ENCODE assay signal across 31 cellular contexts in genomic region chr5:4639959-4640358, GRCh38.
DNase-seq lines count a peak whose midpoint lies in the region; TF ChIP-seq lines count a peak whose summit lies in the region.
"Had no signal": no experiment of that assay in that cellular context is flagged by ENCODE, and none has a peak within 500 bp of the region (broad histone marks: within the 10 kb centered on the region; RNA-seq: fewer than 3 reads in every experiment).

No MANE protein-coding gene starts in this region.

- peaks cover 3% of the 10 kb centered on the region for H3K9me3 Mint-ChIP-seq in progenitor cell of endocrine pancreas (ENCODE audit: low read depth)
- H3K9me3 Mint-ChIP-seq: activated naive CD4-positive, alpha-beta T cell treated with anti-CD3 and anti-CD28 coated beads for 36 hours; natural killer cell had no signal

- H3K27ac ChIP-seq in colonic mucosa = no peak overlapping the region
- H3K27ac ChIP-seq: lower lobe of right lung, parathyroid adenoma, right atrium auricular region, SK-N-MC had no signal

- H3K4me3 Mint-ChIP-seq in progenitor cell of endocrine pancreas (ENCODE audit: low read depth) = no peak overlapping the region
- H3K4me3 Mint-ChIP-seq: activated CD4-positive, alpha-beta T cell treated with anti-CD3 and anti-CD28 coated beads for 36 hours; activated CD8-positive, alpha-beta T cell treated with anti-CD3 and anti-CD28 coated beads for 36 hours; activated naive CD4-positive, alpha-beta T cell treated with anti-CD3 and anti-CD28 coated beads for 36 hours; CD14-positive monocyte; dendritic cell treated with granulocyte-macrophage colony-stimulating factor and Interleukin-4, amounts not matched to agents 40 ng/mL and 50 ng/mL, for 4 days; GM23338; HFFc6; natural killer cell; T-helper 2 cell treated with Interferon-gamma antibody and Interleukin-4, amounts not matched to agents 5 μg/mL and 100 μg/mL, for 36 hours had no signal

- DNase-seq in NCI-H146 (lab: John Stamatoyannopoulos, UW) (peak; percentile 56), NCI-H526 treated with DMSO at 0.1 percent for 48 hours (lab: John Stamatoyannopoulos, UW) (peak; percentile 60), kidney epithelial cell (ENCODE audit: low read depth) (peak; percentile 87), progenitor cell of endocrine pancreas (ENCODE audit: low spot score, unreplicated experiment) (no peak), colonic mucosa (no peak), SW 1271 (lab: John Stamatoyannopoulos, UW) (no peak), DMS153 treated with DMSO at 0.1 percent for 48 hours (lab: John Stamatoyannopoulos, UW; ENCODE audit: unreplicated experiment) (no peak), COLO668 (lab: John Stamatoyannopoulos, UW; ENCODE audit: unreplicated experiment) (no peak)
- DNase-seq: activated CD4-positive, alpha-beta T cell treated with anti-CD3 and anti-CD28 coated beads for 36 hours; activated CD8-positive, alpha-beta memory T cell treated with anti-CD3 and anti-CD28 coated beads, Interleukin-2, amount 50 U/mL, for 48 hours; activated CD8-positive, alpha-beta T cell treated with anti-CD3 and anti-CD28 coated beads for 36 hours; activated naive CD4-positive, alpha-beta T cell treated with anti-CD3 and anti-CD28 coated beads for 36 hours; central memory CD4-positive, alpha-beta T cell; HFFc6; kidney; lower lobe of right lung; mucosa of descending colon; natural killer cell; NCI-H1092; NCI-H2029 treated with DMSO at 0.1 percent for 48 hours; NCI-H446 treated with DMSO at 0.1 percent for 48 hours; PC-3; stimulated activated CD4-positive, alpha-beta T cell treated with anti-CD3 and anti-CD28 coated beads, Interleukin-1b, Interleukin-23, amount 100 ng/mL, for 48 hours; stimulated activated naive CD8-positive, alpha-beta T cell treated with anti-CD3 and anti-CD28 coated beads, Interleukin-15, Interleukin-2, amounts not matched to agents 100 U/mL and 50 U/mL, for 24 hours had no signal

- H3K4me3 ChIP-seq in kidney epithelial cell (ENCODE audit: low read depth, low read length) (no peak overlapping the region), colonic mucosa (no peak overlapping the region)
- H3K4me3 ChIP-seq: GM23338, lower lobe of right lung, mucosa of descending colon, right atrium auricular region, SK-N-MC had no signal

- intact Hi-C loops in colonic mucosa (cut with DNase I) = no loop called here

- no peaks in the 10 kb centered on the region for H3K36me3 ChIP-seq in kidney epithelial cell (ENCODE audit: control insufficient read depth, insufficient read depth, low read length)
- no peaks in the 10 kb centered on the region for H3K36me3 ChIP-seq in colonic mucosa
- H3K36me3 ChIP-seq: lower lobe of right lung, right atrium auricular region had no signal

- no peaks in the 10 kb centered on the region for H3K27me3 ChIP-seq in kidney epithelial cell (ENCODE audit: control insufficient read depth, insufficient read depth, low read length)
- H3K27me3 ChIP-seq in colonic mucosa = no peaks in the 10 kb centered on the region
- H3K27me3 ChIP-seq: right atrium auricular region had no signal

- no peaks in the 10 kb centered on the region for H3K9me3 ChIP-seq in colonic mucosa
- H3K9me3 ChIP-seq: lower lobe of right lung, right atrium auricular region had no signal

- peaks cover 5% of the 10 kb centered on the region for H3K27me3 Mint-ChIP-seq in progenitor cell of endocrine pancreas
- H3K27me3 Mint-ChIP-seq: activated CD4-positive, alpha-beta T cell treated with anti-CD3 and anti-CD28 coated beads for 36 hours; activated CD8-positive, alpha-beta T cell treated with anti-CD3 and anti-CD28 coated beads for 36 hours; dendritic cell treated with granulocyte-macrophage colony-stimulating factor and Interleukin-4, amounts not matched to agents 40 ng/mL and 50 ng/mL, for 4 days had no signal

- no peaks in the 10 kb centered on the region for H3K36me3 Mint-ChIP-seq in progenitor cell of endocrine pancreas (ENCODE audit: insufficient read depth)
- H3K36me3 Mint-ChIP-seq: CD14-positive monocyte, natural killer cell had no signal

- H3K4me1 ChIP-seq in colonic mucosa = no peaks in the 10 kb centered on the region
- H3K4me1 ChIP-seq: lower lobe of right lung, parathyroid adenoma, right atrium auricular region had no signal

- TF ChIP-seq CTCF in kidney epithelial cell (IDR thresholded peaks at IDR 0.05; ENCODE audit: insufficient read depth, low read length, poor library complexity, severe bottlenecking) (no peak), progenitor cell of endocrine pancreas (IDR thresholded peaks at IDR 0.05; ENCODE audit: unreplicated experiment) (no peak), colonic mucosa (IDR thresholded peaks at IDR 0.05) (no peak)

- H3K9ac ChIP-seq in colonic mucosa (ENCODE audit: low read depth in 2 of 2, low read length in 2 of 2) = no peak overlapping the region
- H3K9ac ChIP-seq: parathyroid adenoma had no signal

- H3K4me1 Mint-ChIP-seq in progenitor cell of endocrine pancreas (ENCODE audit: low read depth) = peaks cover 6% of the 10 kb centered on the region
- H3K4me1 Mint-ChIP-seq: activated CD4-positive, alpha-beta T cell treated with anti-CD3 and anti-CD28 coated beads for 36 hours; CD14-positive monocyte; natural killer cell had no signal

- peak overlapping the region; percentile 7 for H3K27ac Mint-ChIP-seq in progenitor cell of endocrine pancreas
- H3K27ac Mint-ChIP-seq: activated CD4-positive, alpha-beta T cell treated with anti-CD3 and anti-CD28 coated beads for 36 hours; activated CD8-positive, alpha-beta T cell treated with anti-CD3 and anti-CD28 coated beads for 36 hours; activated naive CD4-positive, alpha-beta T cell treated with anti-CD3 and anti-CD28 coated beads for 36 hours; CD14-positive monocyte; dendritic cell treated with granulocyte-macrophage colony-stimulating factor and Interleukin-4, amounts not matched to agents 40 ng/mL and 50 ng/mL, for 4 days; GM23338; HFFc6; natural killer cell; T-helper 2 cell treated with Interferon-gamma antibody and Interleukin-4, amounts not matched to agents 5 μg/mL and 100 μg/mL, for 36 hours had no signal

Comparison
In these comparisons a context has a peak if more than half of its experiments do, and no peak if none do; other contexts are left out.
1. DNase-seq: peak in NCI-H146 (single experiment), NCI-H526 treated with DMSO at 0.1 percent for 48 hours (single experiment) and kidney epithelial cell (single experiment); none in progenitor cell of endocrine pancreas (single experiment), colonic mucosa (single experiment), SW 1271 (0 of 2), DMS153 treated with DMSO at 0.1 percent for 48 hours (single experiment) and COLO668 (single experiment).